In the genomic region with DNA sequence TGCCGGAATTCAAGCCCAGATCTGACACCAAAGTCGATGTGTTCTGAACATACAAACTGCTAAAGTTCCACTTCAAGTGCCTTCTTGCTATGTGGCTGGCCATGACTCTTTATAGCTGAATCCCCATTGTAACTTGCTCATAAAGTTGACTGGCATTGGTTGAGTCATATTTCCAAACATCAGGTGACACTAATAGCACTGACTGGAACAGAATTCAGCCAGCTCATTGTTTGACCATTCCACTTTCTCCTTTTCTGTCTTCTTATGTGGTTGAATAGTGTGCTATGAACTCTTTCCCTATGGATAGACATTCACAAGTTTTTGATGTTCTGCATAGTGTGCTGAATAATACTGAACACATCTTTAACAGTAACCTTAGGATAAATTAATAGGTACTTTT, we compare ENCODE assay signal across 19 cellular contexts.
DNase-seq lines count a peak whose midpoint lies in the region.
"Had no signal": no experiment of that assay in that cellular context is flagged by ENCODE, and none has a peak within 500 bp of the region (broad histone marks: within the 10 kb centered on the region; RNA-seq: fewer than 3 reads in every experiment).

No MANE protein-coding gene starts in this region.

- in situ Hi-C loops in GM23248 (cut with MboI) = no loop called here

- H3K79me2 ChIP-seq in GM23248 (ENCODE audit: insufficient read depth) = no peaks in the 10 kb centered on the region

- H3K9me3 ChIP-seq in GM23248 (ENCODE audit: low read depth) = no peaks in the 10 kb centered on the region
- no peaks in the 10 kb centered on the region for H3K9me3 ChIP-seq in effector memory CD4-positive, alpha-beta T cell (ENCODE audit: control insufficient read depth, low read length)
- H3K9me3 ChIP-seq: BE2C had no signal

- DNase-seq in GM23248 (peak; percentile 58), RKO (ENCODE audit: low spot score) (peak; percentile 39), epithelial cell of prostate (ENCODE audit: low read depth, low spot score) (peak; percentile 46), renal cortical epithelial cell (ENCODE audit: low read depth) (peak; percentile 25), NCI-H446 treated with DMSO at 0.1 percent for 48 hours (lab: John Stamatoyannopoulos, UW) (no peak), iPS-NIHi7 (ENCODE audit: extremely low spot score) (no peak), cortex of kidney (lab: John Stamatoyannopoulos, UW) (no peak)
- no peak for DNase-seq in effector memory CD4-positive, alpha-beta T cell
- DNase-seq: ACHN; BE2C; CD4-positive, alpha-beta memory T cell; DND-41; Karpas-422; NCI-H1436; NCI-H2029 treated with DMSO at 0.1 percent for 48 hours; NCI-H510A treated with DMSO at 0.1 percent for 48 hours; RPMI8226; SW 1271 had no signal

- H3K36me3 ChIP-seq in GM23248 (ENCODE audit: low read depth) = no peaks in the 10 kb centered on the region
- no peaks in the 10 kb centered on the region for H3K36me3 ChIP-seq in effector memory CD4-positive, alpha-beta T cell (ENCODE audit: control insufficient read depth, insufficient read depth, low read length)
- H3K36me3 ChIP-seq: BE2C, SJSA1 had no signal

- peaks cover 11% of the 10 kb centered on the region for H3K4me1 ChIP-seq in GM23248 (ENCODE audit: insufficient read depth)
- H3K4me1 ChIP-seq in effector memory CD4-positive, alpha-beta T cell (ENCODE audit: control insufficient read depth, insufficient read depth, low read length, poor library complexity, severe bottlenecking) = no peaks in the 10 kb centered on the region
- H3K4me1 ChIP-seq: BE2C had no signal

- no peaks in the 10 kb centered on the region for H4K20me1 ChIP-seq in GM23248 (ENCODE audit: insufficient read depth)

- H3K4me3 ChIP-seq in GM23248 = no peak overlapping the region
- H3K4me3 ChIP-seq in effector memory CD4-positive, alpha-beta T cell (ENCODE audit: insufficient read depth, low read depth, low read length, poor library complexity, severe bottlenecking) = no peak overlapping the region
- H3K4me3 ChIP-seq: SJSA1 had no signal

- no peaks in the 10 kb centered on the region for H3K9me2 ChIP-seq in GM23248 (ENCODE audit: insufficient read depth)

- 91 to 97% methylated on average over 2 of the region's 2 CpGs for WGBS in GM23248 (ENCODE audit: low coverage in 1 of 2, low lambda C conversion rate in 2 of 2, missing lambda C conversion rate in 2 of 2), 2 experiments

- no peaks in the 10 kb centered on the region for H3K27me3 ChIP-seq in GM23248 (replicated peaks; ENCODE audit: insufficient read depth)
- H3K27me3 ChIP-seq in effector memory CD4-positive, alpha-beta T cell (replicated peaks; ENCODE audit: control insufficient read depth, insufficient read depth, low read length, poor library complexity, severe bottlenecking) = no peaks in the 10 kb centered on the region
- H3K27me3 ChIP-seq: BE2C, SJSA1 had no signal

- H3K27ac ChIP-seq in GM23248 (no peak overlapping the region), epithelial cell of prostate (no peak overlapping the region)
- no peak overlapping the region for H3K27ac ChIP-seq in effector memory CD4-positive, alpha-beta T cell (ENCODE audit: insufficient read depth, low read length, poor library complexity, severe bottlenecking)
- H3K27ac ChIP-seq: SJSA1 had no signal

- no peak overlapping the region for H3K9ac ChIP-seq in GM23248

- H3K4me2 ChIP-seq in GM23248 (ENCODE audit: unreplicated experiment) = no peak overlapping the region

- H3F3A ChIP-seq in GM23248 (ENCODE audit: insufficient read depth) = no peaks in the 10 kb centered on the region

- H2AFZ ChIP-seq in GM23248 = no peak overlapping the region

Comparison
In these comparisons a context has a peak if more than half of its experiments do, and no peak if none do; other contexts are left out.
1. DNase-seq: peak in GM23248 (single experiment), RKO (single experiment), epithelial cell of prostate (single experiment) and renal cortical epithelial cell (single experiment); none in NCI-H446 treated with DMSO at 0.1 percent for 48 hours (single experiment), iPS-NIHi7 (single experiment), effector memory CD4-positive, alpha-beta T cell (0 of 3) and cortex of kidney (single experiment).